Comparison of ENCODE assay signal across 8 cellular contexts in genomic region chr11:20363149-20363499, GRCh38. TPM values are rescaled to one million over a fixed set of nuclear protein-coding genes. Genes with fewer than 3 reads are reported as not detected.
DNase-seq lines count a peak whose midpoint lies in the region; ATAC-seq and TF ChIP-seq lines count a peak whose summit lies in the region.

No MANE protein-coding gene starts in this region.

- no peak for DNase-seq in HFFc6
- DNase-seq in breast epithelium (ENCODE audit: low spot score in 2 of 2), result no peak
- DNase-seq in naive thymus-derived CD4-positive, alpha-beta T cell, result peak in 1 of 9 donors; percentile 6
- no peak for DNase-seq in GM19240 (ENCODE audit: insufficient read length, low spot score)
- DNase-seq in iPS-NIHi11 (ENCODE audit: low spot score), result no peak

- CTCF ChIA-PET in naive thymus-derived CD4-positive, alpha-beta T cell (lab: Charles Lee), result interaction anchor here (1.5 to 2.2 kb wide), 2 partner anchors 9 to 14 kb away, joined by 4 to 6 read pairs; no protein-coding TSS in a partner anchor

- H3K27me3 ChIP-seq in BLaER1 (peaks cover 21% of the 10 kb centered on the region), breast epithelium (no peaks in the 10 kb centered on the region)
- H3K27me3 ChIP-seq in naive thymus-derived CD4-positive, alpha-beta T cell (ENCODE audit: control insufficient read depth in 2 of 2, insufficient read depth in 2 of 2, low read length in 2 of 2), result no peaks in the 10 kb centered on the region

- no peak for TF ChIP-seq CTCF in HFFc6 (IDR thresholded peaks at IDR 0.05)
- TF ChIP-seq CTCF in breast epithelium (IDR thresholded peaks at IDR 0.05), result no peak

- peak overlapping the region; percentile 95 for H3K4me2 ChIP-seq in BLaER1

- intact Hi-C loops in breast epithelium (cut with DNase I; ENCODE audit: low total_unique reads), result no loop called here
- intact Hi-C loops in naive thymus-derived CD4-positive, alpha-beta T cell (cut with micrococcal nuclease), result loop anchor here (1.0 to 10.0 kb wide), 6 partner anchors 24 to 1836 kb away; partner anchors contain the start of genes PRMT3 (in 2 of the 2), E2F8 (in 1 of the 2), NAV2 (in 1 of the 2) and TSG101 (in 1 of the 2)

- peaks cover 64% of the 10 kb centered on the region for H3K4me1 Mint-ChIP-seq in HFFc6 (ENCODE audit: low read depth)
- H3K4me1 Mint-ChIP-seq in naive thymus-derived CD4-positive, alpha-beta T cell, result peaks cover 33 to 71% (median 66%) of the 10 kb centered on the region in 7 donors

- peak overlapping the region; percentile 84 for H3K4me3 Mint-ChIP-seq in HFFc6
- peak overlapping the region; percentile 88 to 96 (median 94) for H3K4me3 Mint-ChIP-seq in naive thymus-derived CD4-positive, alpha-beta T cell

- POLR2A ChIA-PET in naive thymus-derived CD4-positive, alpha-beta T cell (lab: Charles Lee), result interaction anchor here (0.8 to 1.9 kb wide), 6 partner anchors 9 to 206 kb away, joined by 3 to 8 read pairs (median 4); no protein-coding TSS in a partner anchor

- no peaks in the 10 kb centered on the region for H3K36me3 Mint-ChIP-seq in HFFc6 (ENCODE audit: low read depth)
- peaks cover 5 to 29% (median 11%) of the 10 kb centered on the region in 5 donors for H3K36me3 Mint-ChIP-seq in naive thymus-derived CD4-positive, alpha-beta T cell

- no peaks in the 10 kb centered on the region for H3K9me3 ChIP-seq in BLaER1
- H3K9me3 ChIP-seq in breast epithelium, result no peaks in the 10 kb centered on the region
- no peaks in the 10 kb centered on the region for H3K9me3 ChIP-seq in naive thymus-derived CD4-positive, alpha-beta T cell (ENCODE audit: control insufficient read depth in 2 of 3, low read length in 3 of 3)

- no peaks in the 10 kb centered on the region for H3K9me3 Mint-ChIP-seq in HFFc6
- peaks cover 0 to 3% (median 0%) of the 10 kb centered on the region in 11 donors for H3K9me3 Mint-ChIP-seq in naive thymus-derived CD4-positive, alpha-beta T cell

- H3K27me3 Mint-ChIP-seq in HFFc6 (ENCODE audit: insufficient read depth), result peaks cover 1% of the 10 kb centered on the region; the same call in 1 of the 2 replicates
- no peaks in the 10 kb centered on the region for H3K27me3 Mint-ChIP-seq in naive thymus-derived CD4-positive, alpha-beta T cell

- ATAC-seq in naive thymus-derived CD4-positive, alpha-beta T cell, result no peak
- no peak for ATAC-seq in HG03108 (IDR thresholded peaks at IDR 0.05; ENCODE audit: unreplicated experiment)
- ATAC-seq in GM21529 (IDR thresholded peaks at IDR 0.05; ENCODE audit: unreplicated experiment), result no peak

- H3K9ac ChIP-seq in BLaER1, result 0 out of 2 replicates have a peak overlapping the region, but pooled peaks have one; percentile 76

- H3K27ac Mint-ChIP-seq in HFFc6, result peak overlapping the region; percentile 70
- H3K27ac Mint-ChIP-seq in naive thymus-derived CD4-positive, alpha-beta T cell, result peak overlapping the region; percentile 84 to 97 (median 93)

- no peaks in the 10 kb centered on the region for H4K20me1 ChIP-seq in BLaER1

- H3K36me3 ChIP-seq in BLaER1, result 0 out of 2 replicates have a peak, but pooled peaks cover 6% of the 10 kb centered on the region
- H3K36me3 ChIP-seq in breast epithelium, result no peaks in the 10 kb centered on the region
- H3K36me3 ChIP-seq in naive thymus-derived CD4-positive, alpha-beta T cell (ENCODE audit: control insufficient read depth in 2 of 3, insufficient read depth in 3 of 3, low read length in 3 of 3), result no peaks in the 10 kb centered on the region

- no peak for TF ChIP-seq POLR2A in breast epithelium (IDR thresholded peaks at IDR 0.05)

- H3K27ac ChIP-seq in BLaER1 (peak overlapping the region; percentile 78; the same call in 1 of the 2 replicates), breast epithelium (peak overlapping the region in 1 of 2 donors; percentile 93)
- peak overlapping the region; percentile 77 for H3K27ac ChIP-seq in naive thymus-derived CD4-positive, alpha-beta T cell (ENCODE audit: low read depth, low read length)

- peaks cover 19% of the 10 kb centered on the region for H3K4me1 ChIP-seq in BLaER1
- no peaks in the 10 kb centered on the region for H3K4me1 ChIP-seq in breast epithelium
- peaks cover 27 to 29% of the 10 kb centered on the region in 2 donors for H3K4me1 ChIP-seq in naive thymus-derived CD4-positive, alpha-beta T cell (ENCODE audit: control insufficient read depth in 2 of 2, insufficient read depth in 2 of 2, low read length in 2 of 2)

- H3K4me3 ChIP-seq in BLaER1 (peak overlapping the region; percentile 77), breast epithelium (peak overlapping the region; percentile 73 to 98 (median 89))
- peak overlapping the region; percentile 73 for H3K4me3 ChIP-seq in naive thymus-derived CD4-positive, alpha-beta T cell (ENCODE audit: low read length)

RNA-seq across cellular contexts. Expression of gene HTATIP2, which starts 0.4 kb away (rescaled TPM):
- total RNA-seq in HFFc6 (2021; fragmentation: NEBNext Ultra II Directional; extraction: Animal tissue kit (Norgen Biotek cat#: 25700)), result 10 to 100 TPM; 15.0 to 36.0 (median 31.3) TPM
- total RNA-seq in breast epithelium, result 10 to 100 TPM; 39.7 to 55.8 (median 41.4) TPM
- total RNA-seq in naive thymus-derived CD4-positive, alpha-beta T cell, result 10 to 100 TPM; 12.0 to 47.1 (median 38.6) TPM
- 10 to 100 TPM; 55.3 to 70.2 TPM for polyA plus RNA-seq in naive thymus-derived CD4-positive, alpha-beta T cell

RNA-seq across cellular contexts. Expression of gene PRMT3, which starts 24.4 kb away (rescaled TPM):
- 10 to 100 TPM in 5 of 6 experiments, 1 to 10 TPM in 1; 9.6 to 13.2 (median 12.1) TPM for total RNA-seq in HFFc6 (2021; fragmentation: NEBNext Ultra II Directional; extraction: Animal tissue kit (Norgen Biotek cat#: 25700))
- total RNA-seq in breast epithelium, result 10 to 100 TPM; 14.9 to 26.2 (median 18.4) TPM
- 10 to 100 TPM; 12.5 to 19.0 (median 17.7) TPM for total RNA-seq in naive thymus-derived CD4-positive, alpha-beta T cell
- 10 to 100 TPM in 1 of 2 donors, 1 to 10 TPM in 1; 7.6 to 10.3 TPM for polyA plus RNA-seq in naive thymus-derived CD4-positive, alpha-beta T cell
